ENCODE assay signal across 16 cellular contexts in genomic region chr7:98423043-98423442, GRCh38. TPM values are rescaled to one million over a fixed set of nuclear protein-coding genes. Genes with fewer than 3 reads are reported as not detected.
DNase-seq lines count a peak whose midpoint lies in the region; ATAC-seq, FAIRE-seq and TF ChIP-seq lines count a peak whose summit lies in the region.
"Had no signal": no experiment of that assay in that cellular context is flagged by ENCODE, and none has a peak within 500 bp of the region (broad histone marks: within the 10 kb centered on the region; RNA-seq: fewer than 3 reads in every experiment).

No MANE protein-coding gene starts in this region.

- peaks cover 11% of the 10 kb centered on the region for H3K4me1 Mint-ChIP-seq in chondrocyte (ENCODE audit: low read depth)

- peaks cover 1% of the 10 kb centered on the region for H3K27me3 Mint-ChIP-seq in chondrocyte (ENCODE audit: low read depth)

- no peaks in the 10 kb centered on the region for H3K9me3 Mint-ChIP-seq in chondrocyte (ENCODE audit: low read depth)
- H3K9me3 Mint-ChIP-seq: activated naive CD8-positive, alpha-beta T cell treated with anti-CD3 and anti-CD28 coated beads, Interleukin-2, amount 50 U/mL, for 24 hours had no signal

- BruUV-seq in endothelial cell of umbilical vein (replicated peaks; lab: Mats Ljungman, UMichigan), result no TSS peak

- peaks cover 5% of the 10 kb centered on the region; the same call in 1 of the 2 replicates for H3K27me3 ChIP-seq in OCI-LY3 (ENCODE audit: low read depth, low read length)
- no peaks in the 10 kb centered on the region for H3K27me3 ChIP-seq in endothelial cell of umbilical vein (ENCODE audit: control insufficient read depth in 2 of 2, insufficient read depth in 2 of 2, low read length in 2 of 2)
- H3K27me3 ChIP-seq in pancreas, result no peaks in the 10 kb centered on the region

- H3K4me1 ChIP-seq in OCI-LY3 (ENCODE audit: low read length) (no peaks in the 10 kb centered on the region), endothelial cell of umbilical vein (ENCODE audit: control insufficient read depth, extremely low read depth, insufficient read depth, low read length) (peaks cover 13% of the 10 kb centered on the region), pancreas (peaks cover 7 to 14% (median 8%) of the 10 kb centered on the region in 3 donors)
- H3K4me1 ChIP-seq: parathyroid adenoma had no signal

- H3K27ac Mint-ChIP-seq in chondrocyte (ENCODE audit: unreplicated experiment), result no peak overlapping the region
- H3K27ac Mint-ChIP-seq: activated naive CD8-positive, alpha-beta T cell treated with anti-CD3 and anti-CD28 coated beads, Interleukin-2, amount 50 U/mL, for 24 hours had no signal

- no peaks in the 10 kb centered on the region for H3K79me2 ChIP-seq in OCI-LY3 (ENCODE audit: low read length)
- no peaks in the 10 kb centered on the region for H3K79me2 ChIP-seq in endothelial cell of umbilical vein (ENCODE audit: control insufficient read depth, insufficient read depth, low read length)
- H3K79me2 ChIP-seq: parathyroid adenoma had no signal

- POLR2A ChIA-PET in endothelial cell of umbilical vein (lab: Charles Lee), result no interaction called here

- TF ChIP-seq POLR2A in endothelial cell of umbilical vein (IDR thresholded peaks at IDR 0.05; ENCODE audit: low read depth, low read length), result no peak

- DNase-seq in EH (ENCODE audit: low read depth) (peak; percentile 59), HK-2 (ENCODE audit: unreplicated experiment) (peak; percentile 31), endothelial cell of umbilical vein (ENCODE audit: low read depth, low spot score) (no peak), pancreas (no peak), mesenteric fat pad (ENCODE audit: low spot score) (no peak), chondrocyte (ENCODE audit: low spot score) (no peak)
- DNase-seq: activated naive CD8-positive, alpha-beta T cell treated with anti-CD3 and anti-CD28 coated beads, Interleukin-2, amount 50 U/mL, for 24 hours; DMS79; heart right ventricle; NCI-H526 treated with DMSO at 0.1 percent for 48 hours; stimulated activated naive CD4-positive, alpha-beta T cell treated with Interleukin-2 at 50 U/mL for 16 hours had no signal

- H3K4me2 ChIP-seq in OCI-LY3 (ENCODE audit: low read length), result peak overlapping the region; percentile 5; the same call in 1 of the 2 replicates
- no peak overlapping the region for H3K4me2 ChIP-seq in endothelial cell of umbilical vein (ENCODE audit: insufficient read depth, low read length)

- FAIRE-seq in endothelial cell of umbilical vein (lab: Jason Lieb, UNC) (no peak), pancreas (lab: Jason Lieb, UNC) (no peak)
- FAIRE-seq: GM18507 had no signal

- H3K36me3 ChIP-seq in OCI-LY3 (replicated peaks; ENCODE audit: low read depth, low read length), result no peaks in the 10 kb centered on the region
- H3K36me3 ChIP-seq in endothelial cell of umbilical vein (ENCODE audit: control insufficient read depth in 2 of 2, extremely low read depth in 1 of 2, insufficient read depth in 2 of 2, low read length in 2 of 2), result no peaks in the 10 kb centered on the region
- no peaks in the 10 kb centered on the region for H3K36me3 ChIP-seq in pancreas
- H3K36me3 ChIP-seq: heart right ventricle had no signal

- ATAC-seq in pancreas, result no peak
- ATAC-seq in HG02885 (IDR thresholded peaks at IDR 0.05; ENCODE audit: poor library complexity, unreplicated experiment), result no peak
- ATAC-seq: activated naive CD8-positive, alpha-beta T cell treated with anti-CD3 and anti-CD28 coated beads, Interleukin-2, amount 50 U/mL, for 24 hours; heart right ventricle had no signal

- no peak overlapping the region for H3K9ac ChIP-seq in OCI-LY3 (ENCODE audit: low read length)
- H3K9ac ChIP-seq in endothelial cell of umbilical vein (replicated peaks; ENCODE audit: extremely low read depth, insufficient read depth, low read length), result no peak overlapping the region
- H3K9ac ChIP-seq: parathyroid adenoma had no signal

- intact Hi-C loops in endothelial cell of umbilical vein (cut with micrococcal nuclease), result no loop called here
- intact Hi-C loops in pancreas (cut with DNase I), result no loop called here

- no peak for TF ChIP-seq CTCF in OCI-LY3 (IDR thresholded peaks at IDR 0.05; ENCODE audit: low read depth, low read length)
- TF ChIP-seq CTCF in endothelial cell of umbilical vein (IDR thresholded peaks at IDR 0.05; ENCODE audit: extremely low read depth in 1 of 2, insufficient read depth in 1 of 2, low read depth in 1 of 2, low read length in 2 of 2), result no peak
- no peak for TF ChIP-seq CTCF in pancreas (IDR thresholded peaks at IDR 0.05)
- no peak for TF ChIP-seq CTCF in chondrocyte (IDR thresholded peaks at IDR 0.05)

- no peaks in the 10 kb centered on the region for H3K9me3 ChIP-seq in OCI-LY3 (ENCODE audit: insufficient read depth, low read length)
- H3K9me3 ChIP-seq in endothelial cell of umbilical vein (replicated peaks; ENCODE audit: control insufficient read depth, insufficient read depth, low read length), result no peaks in the 10 kb centered on the region
- H3K9me3 ChIP-seq in pancreas, result no peaks in the 10 kb centered on the region
- H3K9me3 ChIP-seq: heart right ventricle had no signal

- no peak overlapping the region for H2AFZ ChIP-seq in OCI-LY3 (ENCODE audit: low read depth, low read length)
- peak overlapping the region; percentile 22 for H2AFZ ChIP-seq in endothelial cell of umbilical vein (ENCODE audit: low read depth, low read length)
- H2AFZ ChIP-seq: parathyroid adenoma had no signal

- CTCF ChIA-PET in endothelial cell of umbilical vein (lab: Charles Lee), result interaction anchor here (0.9 to 4.6 kb wide), 3 partner anchors 323 to 418 kb away, joined by 3 to 40 read pairs (median 7); no protein-coding TSS in a partner anchor

- dilution Hi-C loops in endothelial cell of umbilical vein (cut with MboI; ENCODE audit: extremely low pct_ligation_motif_present, low sequenced_read_pairs), result no loop called here

- 90 to 94% methylated on average over 2 of the region's 2 CpGs for WGBS in pancreas, 2 donors

- no peak overlapping the region for H3K27ac ChIP-seq in OCI-LY3 (ENCODE audit: low read length)
- H3K27ac ChIP-seq in endothelial cell of umbilical vein (ENCODE audit: insufficient read depth, low read depth, low read length), result no peak overlapping the region
- H3K27ac ChIP-seq in pancreas, result no peak overlapping the region
- H3K27ac ChIP-seq: heart right ventricle, parathyroid adenoma had no signal

- no peaks in the 10 kb centered on the region for H3K9me1 ChIP-seq in endothelial cell of umbilical vein (replicated peaks; ENCODE audit: control insufficient read depth, extremely low read depth, insufficient read depth, low read length)

- no peak overlapping the region for H3K4me3 Mint-ChIP-seq in chondrocyte (ENCODE audit: unreplicated experiment)
- H3K4me3 Mint-ChIP-seq: activated naive CD8-positive, alpha-beta T cell treated with anti-CD3 and anti-CD28 coated beads, Interleukin-2, amount 50 U/mL, for 24 hours had no signal

- H3K4me3 ChIP-seq in OCI-LY3 (ENCODE audit: low read length), result no peak overlapping the region
- no peak overlapping the region for H3K4me3 ChIP-seq in endothelial cell of umbilical vein (replicated peaks in 1 of 3; ENCODE audit: insufficient read depth in 1 of 3, low read depth in 1 of 3, low read length in 3 of 3)
- H3K4me3 ChIP-seq in pancreas, result no peak overlapping the region
- H3K4me3 ChIP-seq: heart right ventricle, lung had no signal

- no peaks in the 10 kb centered on the region for H4K20me1 ChIP-seq in OCI-LY3 (ENCODE audit: insufficient read depth, low read length)
- H4K20me1 ChIP-seq in endothelial cell of umbilical vein (replicated peaks; ENCODE audit: control insufficient read depth, extremely low read depth, insufficient read depth, low read length), result no peaks in the 10 kb centered on the region

- H3K36me3 Mint-ChIP-seq in chondrocyte (ENCODE audit: low read depth), result no peaks in the 10 kb centered on the region

TF ChIP-seq in endothelial cell of umbilical vein, 7 proteins besides CTCF, POLR2A, EP300 and RAD21:
- TF ChIP-seq FOS (IDR thresholded peaks at IDR 0.05; ENCODE audit: borderline replicate concordance, insufficient read depth, low read length), result no peak
- TF ChIP-seq MYC (IDR thresholded peaks at IDR 0.05; ENCODE audit: low read depth, low read length), result no peak
- no peak for TF ChIP-seq JUN (IDR thresholded peaks at IDR 0.05; ENCODE audit: borderline replicate concordance, insufficient read depth, insufficient read length, low read depth)
- TF ChIP-seq POLR2AphosphoS5 (IDR thresholded peaks at IDR 0.05; ENCODE audit: insufficient read depth, low read depth, low read length), result no peak
- TF ChIP-seq, protein P1, sequence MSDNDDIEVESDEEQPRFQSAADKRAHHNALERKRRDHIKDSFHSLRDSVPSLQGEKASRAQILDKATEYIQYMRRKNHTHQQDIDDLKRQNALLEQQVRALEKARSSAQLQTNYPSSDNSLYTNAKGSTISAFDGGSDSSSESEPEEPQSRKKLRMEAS (IDR thresholded peaks at IDR 0.05; ENCODE audit: insufficient read depth, insufficient read length), result no peak
- TF ChIP-seq EZH2 (IDR thresholded peaks at IDR 0.05; ENCODE audit: borderline replicate concordance, low read depth, low read length, severe bottlenecking), result no peak
- no peak for TF ChIP-seq GATA2 (IDR thresholded peaks at IDR 0.05; ENCODE audit: insufficient read depth, insufficient read length, low read depth, low read length)

RNA-seq across cellular contexts. Expression of gene BAIAP2L1, which starts 22.2 kb away (rescaled TPM):
- total RNA-seq in endothelial cell of umbilical vein, result 1.1 and 1.2 TPM in 2 replicates
- 0.32 and 0.35 TPM in 2 replicates for polyA plus RNA-seq in endothelial cell of umbilical vein
- 0.44 and 0.49 TPM in 2 replicates for polyA plus RNA-seq in endothelial cell of umbilical vein (2011; cell fraction: cytosol; rRNA removed)
- polyA plus RNA-seq in endothelial cell of umbilical vein (2011; cell fraction: nucleus; rRNA removed), result 0.66 and 0.78 TPM in 2 replicates
- polyA plus RNA-seq in endothelial cell of umbilical vein (2012), result 1.5 and 1.7 TPM in 2 replicates
- 0.49 and 0.64 TPM in 2 replicates for polyA minus RNA-seq in endothelial cell of umbilical vein
- 10.0 TPM for polyA minus RNA-seq in endothelial cell of umbilical vein (2011; cell fraction: cytosol; rRNA and poly(A)+ RNA removed)
- 0.34 TPM in 2 replicates for polyA minus RNA-seq in endothelial cell of umbilical vein (2011; cell fraction: nucleus; rRNA and poly(A)+ RNA removed)
- 10 to 100 TPM; 18.8 to 31.5 (median 24.2) TPM for total RNA-seq in pancreas
- 10 to 100 TPM; 17.9 to 20.3 TPM for polyA plus RNA-seq in pancreas
- total RNA-seq in mesenteric fat pad, result 4.6 TPM
- 8.7 to 12.4 TPM (median 11.9 TPM) in 3 replicates for total RNA-seq in chondrocyte

Comparison
In these comparisons a context has a peak if more than half of its experiments do, and no peak if none do; other contexts are left out.
1. DNase-seq: peak in EH (single experiment) and HK-2 (single experiment); none in endothelial cell of umbilical vein (single experiment), pancreas (0 of 6), mesenteric fat pad (single experiment) and chondrocyte (single experiment).